Comparison of ENCODE assay signal across 11 cellular contexts in genomic region chr2:17821535-17822451, GRCh38. TPM values are rescaled to one million over a fixed set of nuclear protein-coding genes. Genes with fewer than 3 reads are reported as not detected.
DNase-seq lines count a peak whose midpoint lies in the region; ATAC-seq and TF ChIP-seq lines count a peak whose summit lies in the region.
"Had no signal": no experiment of that assay in that cellular context is flagged by ENCODE, and none has a peak within 500 bp of the region (broad histone marks: within the 10 kb centered on the region; RNA-seq: fewer than 3 reads in every experiment).

No MANE protein-coding gene starts in this region.

- H2AFZ ChIP-seq in smooth muscle cell (ENCODE audit: low read depth) = peak overlapping the region; percentile 65

- H3K36me3 ChIP-seq in smooth muscle cell (ENCODE audit: low read depth) = no peaks in the 10 kb centered on the region

- H3K27me3 Mint-ChIP-seq in activated T-helper 2 cell treated with anti-CD3 and anti-CD28 coated beads, Interferon-gamma antibody, Interleukin-2, Interleukin-4, amounts not matched to agents 10 μg/mL and 5 μg/mL and 100 μg/mL, durations not matched to agents 14 hours and 24 hours and 36 hours (ENCODE audit: low read depth) = peaks cover 22% of the 10 kb centered on the region
- H3K27me3 Mint-ChIP-seq in CD4-positive, alpha-beta T cell = peaks cover 27% of the 10 kb centered on the region

- H3K4me3 ChIP-seq in smooth muscle cell = no peak overlapping the region
- H3K4me3 ChIP-seq: skin epidermis had no signal

- WGBS in smooth muscle cell (ENCODE audit: low lambda C conversion rate) = 68% methylated on average over 7 of the region's 7 CpGs

- peaks cover 14% of the 10 kb centered on the region for H3K4me1 Mint-ChIP-seq in activated T-helper 2 cell treated with anti-CD3 and anti-CD28 coated beads, Interferon-gamma antibody, Interleukin-2, Interleukin-4, amounts not matched to agents 10 μg/mL and 5 μg/mL and 100 μg/mL, durations not matched to agents 14 hours and 24 hours and 36 hours (ENCODE audit: low read depth)
- no peaks in the 10 kb centered on the region for H3K4me1 Mint-ChIP-seq in CD4-positive, alpha-beta T cell (ENCODE audit: low read depth)

- H3K4me3 Mint-ChIP-seq in activated T-helper 2 cell treated with anti-CD3 and anti-CD28 coated beads, Interferon-gamma antibody, Interleukin-2, Interleukin-4, amounts not matched to agents 10 μg/mL and 5 μg/mL and 100 μg/mL, durations not matched to agents 14 hours and 24 hours and 36 hours (ENCODE audit: low read depth) = no peak overlapping the region
- no peak overlapping the region for H3K4me3 Mint-ChIP-seq in CD4-positive, alpha-beta T cell

- H3K9ac ChIP-seq in smooth muscle cell (ENCODE audit: low read depth) = no peak overlapping the region

- no peaks in the 10 kb centered on the region for H3K9me3 ChIP-seq in smooth muscle cell (replicated peaks; ENCODE audit: low read depth)
- no peaks in the 10 kb centered on the region for H3K9me3 ChIP-seq in CD4-positive, alpha-beta T cell (ENCODE audit: control insufficient read depth, low read length)

- intact Hi-C loops in activated T-helper 2 cell treated with anti-CD3 and anti-CD28 coated beads, Interferon-gamma antibody, Interleukin-2, Interleukin-4, amounts not matched to agents 10 μg/mL and 5 μg/mL and 100 μg/mL, durations not matched to agents 14 hours and 24 hours and 36 hours (cut with micrococcal nuclease) = no loop called here
- intact Hi-C loops in CD4-positive, alpha-beta T cell (cut with DNase I, micrococcal nuclease) = no loop called here

- ATAC-seq in HG02870 (IDR thresholded peaks at IDR 0.05; ENCODE audit: unreplicated experiment) = peak; percentile 41
- ATAC-seq in CD4-positive, alpha-beta T cell (ENCODE audit: poor library complexity) = no peak

- peak overlapping the region; percentile 7 for H3K27ac Mint-ChIP-seq in activated T-helper 2 cell treated with anti-CD3 and anti-CD28 coated beads, Interferon-gamma antibody, Interleukin-2, Interleukin-4, amounts not matched to agents 10 μg/mL and 5 μg/mL and 100 μg/mL, durations not matched to agents 14 hours and 24 hours and 36 hours
- H3K27ac Mint-ChIP-seq in CD4-positive, alpha-beta T cell = no peak overlapping the region

- POLR2A ChIA-PET in GM10248 (lab: Yijun Ruan, JAX) = no interaction called here
- POLR2A ChIA-PET in CD4-positive, alpha-beta T cell (lab: Charles Lee) = no interaction called here

- peak overlapping the region; percentile 1 for H3K4me2 ChIP-seq in smooth muscle cell

- H3F3A ChIP-seq in smooth muscle cell (ENCODE audit: low read depth) = no peaks in the 10 kb centered on the region

- no peaks in the 10 kb centered on the region for H4K20me1 ChIP-seq in smooth muscle cell (ENCODE audit: low read depth)

- TF ChIP-seq CTCF in smooth muscle cell (IDR thresholded peaks at IDR 0.05; ENCODE audit: borderline replicate concordance, insufficient read depth, poor library complexity, severe bottlenecking) (no peak), GM10248 (IDR thresholded peaks at IDR 0.05; ENCODE audit: control extremely low read depth, extremely low read depth, low read depth, missing control alignments) (no peak)
- TF ChIP-seq CTCF in CD4-positive, alpha-beta T cell (IDR thresholded peaks at IDR 0.05) = no peak

- peaks cover 7% of the 10 kb centered on the region for H3K27me3 ChIP-seq in smooth muscle cell (ENCODE audit: low read depth)
- peaks cover 4% of the 10 kb centered on the region for H3K27me3 ChIP-seq in CD4-positive, alpha-beta T cell (ENCODE audit: control insufficient read depth, insufficient read depth, low read length)

- CTCF ChIA-PET in GM10248 (lab: Yijun Ruan, JAX) = interaction anchor here (1.0 to 11.4 kb wide), 10 partner anchors 9 to 150 kb away, joined by 3 to 113 read pairs (median 6); partner anchors contain the start of genes GEN1 and SMC6
- CTCF ChIA-PET in CD4-positive, alpha-beta T cell (lab: Charles Lee) = interaction anchor here (0.7 kb wide), 1 partner anchor 582 kb away, joined by 4 read pairs; no protein-coding TSS in a partner anchor

- in situ Hi-C loops in ACHN (cut with HindIII; ENCODE audit: low pct_ligation_motif_present, low pct_unique_long_range_greater_than_20kb, low sequenced_read_pairs) = no loop called here

- H3K36me3 Mint-ChIP-seq in activated T-helper 2 cell treated with anti-CD3 and anti-CD28 coated beads, Interferon-gamma antibody, Interleukin-2, Interleukin-4, amounts not matched to agents 10 μg/mL and 5 μg/mL and 100 μg/mL, durations not matched to agents 14 hours and 24 hours and 36 hours (ENCODE audit: low read depth) = no peaks in the 10 kb centered on the region
- no peaks in the 10 kb centered on the region for H3K36me3 Mint-ChIP-seq in CD4-positive, alpha-beta T cell (ENCODE audit: low read depth)

- DNase-seq in NOMO-1 (lab: John Stamatoyannopoulos, UW; ENCODE audit: unreplicated experiment in 2 of 2) (peak; percentile 25 to 37), NOMO-1 treated with dmso at 0.1 percent for 144 hours (lab: John Stamatoyannopoulos, UW; ENCODE audit: unreplicated experiment) (no peak), smooth muscle cell (lab: John Stamatoyannopoulos, UW; ENCODE audit: unreplicated experiment) (no peak), ACHN (no peak), GM10248 (ENCODE audit: extremely low spot score) (no peak)
- DNase-seq in activated T-helper 2 cell treated with anti-CD3 and anti-CD28 coated beads, Interferon-gamma antibody, Interleukin-2, Interleukin-4, amounts not matched to agents 10 μg/mL and 5 μg/mL and 100 μg/mL, durations not matched to agents 14 hours and 24 hours and 36 hours (ENCODE audit: low spot score) = no peak
- DNase-seq in CD4-positive, alpha-beta T cell = no peak
- DNase-seq: GOT3, NCI-H226 had no signal

- no peak overlapping the region for H3K27ac ChIP-seq in smooth muscle cell (ENCODE audit: low read depth)
- no peak overlapping the region for H3K27ac ChIP-seq in CD4-positive, alpha-beta T cell (ENCODE audit: low read depth, low read length)

- H3K4me1 ChIP-seq in smooth muscle cell (ENCODE audit: low read depth) = peaks cover 15% of the 10 kb centered on the region

- H3K9me3 Mint-ChIP-seq in activated T-helper 2 cell treated with anti-CD3 and anti-CD28 coated beads, Interferon-gamma antibody, Interleukin-2, Interleukin-4, amounts not matched to agents 10 μg/mL and 5 μg/mL and 100 μg/mL, durations not matched to agents 14 hours and 24 hours and 36 hours = no peaks in the 10 kb centered on the region
- no peaks in the 10 kb centered on the region for H3K9me3 Mint-ChIP-seq in CD4-positive, alpha-beta T cell

- H3K79me2 ChIP-seq in smooth muscle cell (ENCODE audit: low read depth) = no peaks in the 10 kb centered on the region

RNA-seq across cellular contexts. Expression of gene MSGN1, which starts 5.5 kb away (rescaled TPM):
- not detected in 2 replicates for total RNA-seq in activated T-helper 2 cell treated with anti-CD3 and anti-CD28 coated beads, Interferon-gamma antibody, Interleukin-2, Interleukin-4, amounts not matched to agents 10 μg/mL and 5 μg/mL and 100 μg/mL, durations not matched to agents 14 hours and 24 hours and 36 hours
- total RNA-seq in smooth muscle cell = not detected in 2 replicates
- 0.56 TPM in 1 of 2 replicates, not detected in the other for polyA plus RNA-seq in smooth muscle cell
- not detected for total RNA-seq in CD4-positive, alpha-beta T cell

RNA-seq across cellular contexts. Expression of gene KCNS3, which starts 56.7 kb away (rescaled TPM):
- 0.16 and 0.48 TPM in 2 replicates for total RNA-seq in activated T-helper 2 cell treated with anti-CD3 and anti-CD28 coated beads, Interferon-gamma antibody, Interleukin-2, Interleukin-4, amounts not matched to agents 10 μg/mL and 5 μg/mL and 100 μg/mL, durations not matched to agents 14 hours and 24 hours and 36 hours
- 31.0 and 50.1 TPM in 2 replicates for total RNA-seq in smooth muscle cell
- polyA plus RNA-seq in smooth muscle cell = 30.4 and 48.2 TPM in 2 replicates
- not detected for total RNA-seq in CD4-positive, alpha-beta T cell

Comparison
In these comparisons a context has a peak if more than half of its experiments do, and no peak if none do; other contexts are left out.
1. DNase-seq: peak in NOMO-1 (2 of 2); none in NOMO-1 treated with dmso at 0.1 percent for 144 hours (single experiment), activated T-helper 2 cell treated with anti-CD3 and anti-CD28 coated beads, Interferon-gamma antibody, Interleukin-2, Interleukin-4, amounts not matched to agents 10 μg/mL and 5 μg/mL and 100 μg/mL, durations not matched to agents 14 hours and 24 hours and 36 hours (single experiment), smooth muscle cell (single experiment), ACHN (single experiment), GM10248 (single experiment) and CD4-positive, alpha-beta T cell (0 of 10).
2. RNA of gene KCNS3, which starts 56.7 kb away (total RNA-seq): 31.0 to 50.1 TPM in smooth muscle cell; 0.16 to 0.48 TPM in activated T-helper 2 cell treated with anti-CD3 and anti-CD28 coated beads, Interferon-gamma antibody, Interleukin-2, Interleukin-4, amounts not matched to agents 10 μg/mL and 5 μg/mL and 100 μg/mL, durations not matched to agents 14 hours and 24 hours and 36 hours and not detected in CD4-positive, alpha-beta T cell; every median in the first group is over 10 times any median in the second.